ENCODE assay signal across 32 cellular contexts in genomic region chr9:70135176-70135575, GRCh38.
DNase-seq lines count a peak whose midpoint lies in the region; ATAC-seq, FAIRE-seq and TF ChIP-seq lines count a peak whose summit lies in the region.
"Had no signal": no experiment of that assay in that cellular context is flagged by ENCODE, and none has a peak within 500 bp of the region (broad histone marks: within the 10 kb centered on the region; RNA-seq: fewer than 3 reads in every experiment).

No MANE protein-coding gene starts in this region.

- peaks cover 3 to 48% (median 28%) of the 10 kb centered on the region in 4 donors for H3K4me1 ChIP-seq in esophagus muscularis mucosa
- peaks cover 23% of the 10 kb centered on the region for H3K4me1 ChIP-seq in psoas muscle
- no peaks in the 10 kb centered on the region for H3K4me1 ChIP-seq in HAP-1
- H3K4me1 ChIP-seq: Caco-2, esophagus squamous epithelium had no signal

- intact Hi-C loops in esophagus muscularis mucosa (cut with DNase I) = no loop called here
- intact Hi-C loops in psoas muscle (cut with DNase I) = loop anchor here in 1 of 2 donors (10.0 kb wide), 1 partner anchor 100 kb away; no protein-coding TSS in a partner anchor

- DNase-seq in D721Med (ENCODE audit: insufficient read length, low spot score) = no peak
- peak; percentile 21 for DNase-seq in NCI-H226
- peak; percentile 19 for DNase-seq in esophagus muscularis mucosa (ENCODE audit: extremely low spot score)
- no peak for DNase-seq in psoas muscle
- DNase-seq in HEK293T (ENCODE audit: extremely low spot score) = no peak
- DNase-seq in HAP-1 (ENCODE audit: low spot score in 2 of 2) = no peak
- DNase-seq in coronary artery (ENCODE audit: low spot score) = no peak
- DNase-seq: activated CD4-positive, alpha-beta memory T cell treated with anti-CD3 and anti-CD28 coated beads for 36 hours; activated CD4-positive, CD25-positive, alpha-beta regulatory T cell treated with anti-CD3 and anti-CD28 coated beads, Interleukin-2, amount 50 U/mL, for 72 hours; activated CD8-positive, alpha-beta memory T cell treated with anti-CD3 and anti-CD28 coated beads, Interleukin-2, amount 50 U/mL, for 4 hours; activated naive CD4-positive, alpha-beta T cell treated with anti-CD3 and anti-CD28 coated beads, Interleukin-2, amount 50 U/mL, for 16 hours; amniotic stem cell; Caco-2; cortex of kidney; esophagus squamous epithelium; left ventricle myocardium inferior; MM.1S; naive B cell; NCI-H1417; NCI-H2081; NCI-H2227 treated with DMSO at 0.1 percent for 48 hours; nucleus accumbens; SJCRH30; T-helper 1 cell; transverse colon had no signal

- H3K9me3 ChIP-seq in esophagus muscularis mucosa (no peaks in the 10 kb centered on the region), psoas muscle (no peaks in the 10 kb centered on the region), HAP-1 (no peaks in the 10 kb centered on the region)
- H3K9me3 ChIP-seq: Caco-2, esophagus squamous epithelium, left ventricle myocardium inferior, SJCRH30, transverse colon had no signal

- TF ChIP-seq CTCF in D721Med (IDR thresholded peaks at IDR 0.05; ENCODE audit: insufficient read depth, missing control alignments) (peak; percentile 26), esophagus muscularis mucosa (IDR thresholded peaks at IDR 0.05) (no peak), psoas muscle (IDR thresholded peaks at IDR 0.05) (peak; percentile 9), coronary artery (IDR thresholded peaks at IDR 0.05) (no peak)

- no peaks in the 10 kb centered on the region for H3K27me3 ChIP-seq in esophagus muscularis mucosa
- H3K27me3 ChIP-seq in psoas muscle (ENCODE audit: insufficient read depth in 3 of 3, low read length in 2 of 3) = no peaks in the 10 kb centered on the region
- no peaks in the 10 kb centered on the region for H3K27me3 ChIP-seq in HAP-1 (ENCODE audit: low read depth)
- H3K27me3 ChIP-seq: esophagus squamous epithelium, SJCRH30, transverse colon had no signal

- H3K36me3 ChIP-seq in esophagus muscularis mucosa (peaks cover 0 to 84% (median 34%) of the 10 kb centered on the region in 4 donors), psoas muscle (ENCODE audit: insufficient read depth in 1 of 2, low read depth in 1 of 2) (no peaks in the 10 kb centered on the region), HAP-1 (replicated peaks) (no peaks in the 10 kb centered on the region)
- H3K36me3 ChIP-seq: SJCRH30, transverse colon had no signal

- CTCF ChIA-PET in HEK293T (lab: Yijun Ruan, JAX) = interaction anchor here (0.6 kb wide), 1 partner anchor 236 kb away, joined by 3 read pairs; no protein-coding TSS in a partner anchor

- H3K27ac ChIP-seq in esophagus muscularis mucosa (replicated peaks in 1 of 4) (peak overlapping the region in 2 of 4 donors; percentile 11 to 64), psoas muscle (no peak overlapping the region), coronary artery (peak overlapping the region in 1 of 2 donors; percentile 43)
- H3K27ac ChIP-seq: C4-2B, esophagus squamous epithelium, left ventricle myocardium inferior, SJCRH30 had no signal

- POLR2A ChIA-PET in HEK293T (lab: Yijun Ruan, JAX) = no interaction called here

- ATAC-seq in psoas muscle = no peak
- ATAC-seq: GM23338, K562 had no signal

- TF ChIP-seq POLR2A in esophagus muscularis mucosa (IDR thresholded peaks at IDR 0.05; ENCODE audit: low read depth) = no peak

- TF ChIP-seq EP300 in esophagus muscularis mucosa (IDR thresholded peaks at IDR 0.05) = no peak

- no peak overlapping the region for H3K4me3 ChIP-seq in esophagus muscularis mucosa
- H3K4me3 ChIP-seq in psoas muscle = no peak overlapping the region
- H3K4me3 ChIP-seq in HAP-1 = no peak overlapping the region
- no peak overlapping the region for H3K4me3 ChIP-seq in coronary artery
- H3K4me3 ChIP-seq: esophagus squamous epithelium, GM23338, K562, left ventricle myocardium inferior, SJCRH30, transverse colon had no signal

- in situ Hi-C loops in HAP-1 (cut with MboI; ENCODE audit: low sequenced_read_pairs) = no loop called here

- no peak for FAIRE-seq in D721Med (lab: Jason Lieb, UNC)
- FAIRE-seq: GM12891, islet of Langerhans, K562, RCC 7860, TTC549 had no signal

TF ChIP-seq in HEK293T, 16 proteins besides CTCF, POLR2A, EP300 and RAD21:
- TF ChIP-seq FOXA1 (IDR thresholded peaks at IDR 0.05) = no peak
- no peak for TF ChIP-seq FOXK2 (IDR thresholded peaks at IDR 0.05)
- TF ChIP-seq LEF1 (IDR thresholded peaks at IDR 0.05; ENCODE audit: borderline replicate concordance) = no peak
- TF ChIP-seq ZNF384 (IDR thresholded peaks at IDR 0.05) = no peak
- TF ChIP-seq TARDBP (IDR thresholded peaks at IDR 0.05) = no peak
- no peak for TF ChIP-seq FOXM1 (IDR thresholded peaks at IDR 0.05; ENCODE audit: borderline replicate concordance)
- no peak for TF ChIP-seq SUZ12 (IDR thresholded peaks at IDR 0.05)
- no peak for TF ChIP-seq CTBP1 (IDR thresholded peaks at IDR 0.05; ENCODE audit: borderline replicate concordance)
- no peak for TF ChIP-seq HDGF (IDR thresholded peaks at IDR 0.05; ENCODE audit: borderline replicate concordance)
- TF ChIP-seq NFRKB (IDR thresholded peaks at IDR 0.05) = no peak
- no peak for TF ChIP-seq ELF4 (IDR thresholded peaks at IDR 0.05)
- TF ChIP-seq PKNOX1 (IDR thresholded peaks at IDR 0.05) = no peak
- TF ChIP-seq L3MBTL2 (conservative IDR thresholded peaks at IDR 0.05) = no peak
TF ChIP-seq in HEK293T: peak in this region for 0.

Comparison
In these comparisons a context has a peak if more than half of its experiments do, and no peak if none do; other contexts are left out.
1. DNase-seq: peak in NCI-H226 (single experiment) and esophagus muscularis mucosa (single experiment); none in D721Med (single experiment), psoas muscle (0 of 2), HEK293T (single experiment), HAP-1 (0 of 2) and coronary artery (single experiment).
2. CTCF ChIP-seq: peak in D721Med (single experiment) and psoas muscle (single experiment); none in esophagus muscularis mucosa (0 of 3) and coronary artery (single experiment).